11 cellular contexts compared by ENCODE assay signal in genomic region chr1:157968503-157968902, GRCh38. TPM values are rescaled to one million over a fixed set of nuclear protein-coding genes. Genes with fewer than 3 reads are reported as not detected.
DNase-seq lines count a peak whose midpoint lies in the region; ATAC-seq and TF ChIP-seq lines count a peak whose summit lies in the region.
"Had no signal": no experiment of that assay in that cellular context is flagged by ENCODE, and none has a peak within 500 bp of the region (broad histone marks: within the 10 kb centered on the region; RNA-seq: fewer than 3 reads in every experiment).

No MANE protein-coding gene starts in this region.

- peak overlapping the region; percentile 45 to 77 (median 70) for H3K4me2 ChIP-seq in BLaER1 treated with 17β-estradiol and CSF1 and Interleukin-3, amounts not matched to agents 10 nM and 100 nM

- peaks cover 27% of the 10 kb centered on the region for H3K4me1 Mint-ChIP-seq in chondrocyte (ENCODE audit: low read depth)
- H3K4me1 Mint-ChIP-seq: naive thymus-derived CD8-positive, alpha-beta T cell had no signal

- DNase-seq in NCI-H226 = peak; percentile 50
- no peak for DNase-seq in chondrocyte (ENCODE audit: low spot score)
- DNase-seq in mucosa of descending colon = peak; percentile 46 to 76 (median 67)
- no peak for DNase-seq in amniotic stem cell (lab: John Stamatoyannopoulos, UW)
- no peak for DNase-seq in esophagus squamous epithelium (lab: John Stamatoyannopoulos, UW)
- DNase-seq: DND-41; naive thymus-derived CD8-positive, alpha-beta T cell; T-helper 9 cell had no signal

- no peak overlapping the region for H3K4me3 Mint-ChIP-seq in chondrocyte (ENCODE audit: unreplicated experiment)
- H3K4me3 Mint-ChIP-seq: naive thymus-derived CD8-positive, alpha-beta T cell had no signal

- peak overlapping the region; percentile 69 for H3K27ac Mint-ChIP-seq in chondrocyte (ENCODE audit: unreplicated experiment)

- no peaks in the 10 kb centered on the region for H3K36me3 Mint-ChIP-seq in chondrocyte (ENCODE audit: low read depth)
- H3K36me3 Mint-ChIP-seq: naive thymus-derived CD8-positive, alpha-beta T cell had no signal

- H3K9me3 ChIP-seq in BLaER1 treated with 17β-estradiol and CSF1 and Interleukin-3, amounts not matched to agents 10 nM and 100 nM (replicated peaks in 1 of 11) = peaks cover 0 to 33% (median 27%) of the 10 kb centered on the region in 11 experiments; a peak in 19 of 22 replicates
- H3K9me3 ChIP-seq in mucosa of descending colon (no peaks in the 10 kb centered on the region), esophagus squamous epithelium (peaks cover 0 to 5% (median 0%) of the 10 kb centered on the region in 3 donors)

- H4K20me1 ChIP-seq in BLaER1 treated with 17β-estradiol and CSF1 and Interleukin-3, amounts not matched to agents 10 nM and 100 nM = no peaks in the 10 kb centered on the region

- no peak for TF ChIP-seq POLR2A in esophagus squamous epithelium (IDR thresholded peaks at IDR 0.05)

- TF ChIP-seq CTCF in chondrocyte (IDR thresholded peaks at IDR 0.05) (no peak), mucosa of descending colon (IDR thresholded peaks at IDR 0.05) (no peak), esophagus squamous epithelium (IDR thresholded peaks at IDR 0.05) (no peak)

- H3K9ac ChIP-seq in BLaER1 treated with 17β-estradiol and CSF1 and Interleukin-3, amounts not matched to agents 10 nM and 100 nM = peak overlapping the region in 10 of 11 experiments; percentile 5 to 69 (median 52); a peak in 16 of 22 replicates

- peaks cover 1% of the 10 kb centered on the region for H3K27me3 Mint-ChIP-seq in chondrocyte (ENCODE audit: low read depth)

- peak; percentile 88 for ATAC-seq in mucosa of descending colon
- no peak for ATAC-seq in GM18867 (IDR thresholded peaks at IDR 0.05; ENCODE audit: unreplicated experiment)
- no peak for ATAC-seq in HG02938 (IDR thresholded peaks at IDR 0.05; ENCODE audit: unreplicated experiment)
- ATAC-seq: naive thymus-derived CD8-positive, alpha-beta T cell had no signal

- H3K4me1 ChIP-seq in BLaER1 treated with 17β-estradiol and CSF1 and Interleukin-3, amounts not matched to agents 10 nM and 100 nM = peaks cover 18 to 34% (median 28%) of the 10 kb centered on the region in 10 experiments
- H3K4me1 ChIP-seq in mucosa of descending colon (ENCODE audit: low read depth) = peaks cover 20% of the 10 kb centered on the region
- peaks cover 0 to 16% (median 15%) of the 10 kb centered on the region in 3 donors for H3K4me1 ChIP-seq in esophagus squamous epithelium

- 11 to 15% methylated on average over 4 to 6 of the region's 7 CpGs for WGBS in esophagus squamous epithelium, 2 donors

- H3K9me3 Mint-ChIP-seq in chondrocyte (ENCODE audit: low read depth) = no peaks in the 10 kb centered on the region

- peak overlapping the region in 10 of 11 experiments; percentile 12 to 82 (median 64); a peak in 19 of 22 replicates for H3K27ac ChIP-seq in BLaER1 treated with 17β-estradiol and CSF1 and Interleukin-3, amounts not matched to agents 10 nM and 100 nM
- H3K27ac ChIP-seq in esophagus squamous epithelium = peak overlapping the region in 2 of 4 donors; percentile 13 to 42

- intact Hi-C loops in mucosa of descending colon (cut with DNase I, micrococcal nuclease) = loop anchor here (5.0 kb wide), 1 partner anchor 154 kb away; no protein-coding TSS in a partner anchor
- intact Hi-C loops in esophagus squamous epithelium (cut with DNase I) = loop anchor here (5.0 kb wide), 1 partner anchor 149 kb away; no protein-coding TSS in a partner anchor

- H3K36me3 ChIP-seq in BLaER1 treated with 17β-estradiol and CSF1 and Interleukin-3, amounts not matched to agents 10 nM and 100 nM = no peaks in the 10 kb centered on the region
- H3K36me3 ChIP-seq in mucosa of descending colon (ENCODE audit: low read depth) = no peaks in the 10 kb centered on the region
- no peaks in the 10 kb centered on the region for H3K36me3 ChIP-seq in esophagus squamous epithelium

- H3K4me3 ChIP-seq in BLaER1 treated with 17β-estradiol and CSF1 and Interleukin-3, amounts not matched to agents 10 nM and 100 nM = no peak overlapping the region; a peak in 1 of 20 replicates
- H3K4me3 ChIP-seq in mucosa of descending colon (no peak overlapping the region), esophagus squamous epithelium (no peak overlapping the region)

- H3K27me3 ChIP-seq in BLaER1 treated with 17β-estradiol and CSF1 and Interleukin-3, amounts not matched to agents 10 nM and 100 nM = no peaks in the 10 kb centered on the region
- peaks cover 0 to 5% (median 0%) of the 10 kb centered on the region in 4 donors for H3K27me3 ChIP-seq in esophagus squamous epithelium

RNA-seq across cellular contexts. Expression of gene KIRREL1, which starts 24.9 kb away (rescaled TPM):
- total RNA-seq in chondrocyte (159 to 166 TPM (median 165 TPM) in 3 replicates), mucosa of descending colon (10 to 100 TPM in 2 of 3 donors, 1 to 10 TPM in 1; 3.4 to 29.5 (median 13.5) TPM), esophagus squamous epithelium (10 to 100 TPM in 3 of 4 donors, 1 to 10 TPM in 1; 3.6 to 18.9 (median 15.2) TPM)
- total RNA-seq: naive thymus-derived CD8-positive, alpha-beta T cell had no signal

Comparison
In these comparisons a context has a peak if more than half of its experiments do, and no peak if none do; other contexts are left out.
1. DNase-seq: peak in NCI-H226 (single experiment) and mucosa of descending colon (3 of 3); none in chondrocyte (single experiment), amniotic stem cell (single experiment) and esophagus squamous epithelium (single experiment).